ENCODE assay signal across 26 cellular contexts in genomic region chr5:42216904-42217303, GRCh38.
"Had no signal": no experiment of that assay in that cellular context is flagged by ENCODE, and none has a peak within 500 bp of the region (broad histone marks: within the 10 kb centered on the region; RNA-seq: fewer than 3 reads in every experiment).

No MANE protein-coding gene starts in this region.

- H3K9me3 Mint-ChIP-seq: endodermal cell had no signal

- H3K4me1 ChIP-seq: esophagus squamous epithelium, gastrocnemius medialis, heart right ventricle, left lung, lower lobe of right lung had no signal

- H3K36me3 ChIP-seq: esophagus squamous epithelium, gastrocnemius medialis, heart right ventricle, left lung, lower lobe of right lung had no signal

- H3K27me3 ChIP-seq: dorsolateral prefrontal cortex, esophagus squamous epithelium, gastrocnemius medialis, heart right ventricle, left lung had no signal

- ATAC-seq: effector memory CD8-positive, alpha-beta T cell; esophagus mucosa; gastrocnemius medialis; heart right ventricle; left cardiac atrium; left lung; left ventricle myocardium superior; lower lobe of right lung; mucosa of descending colon; naive thymus-derived CD8-positive, alpha-beta T cell had no signal

- H3K4me1 Mint-ChIP-seq: endodermal cell; mesothelial cell of epicardium; naive B cell; naive thymus-derived CD8-positive, alpha-beta T cell had no signal

- H3K36me3 Mint-ChIP-seq: mesothelial cell of epicardium; naive B cell; naive thymus-derived CD8-positive, alpha-beta T cell had no signal

- H3K4me3 Mint-ChIP-seq: effector memory CD8-positive, alpha-beta T cell; endodermal cell; mesothelial cell of epicardium; naive B cell; naive thymus-derived CD8-positive, alpha-beta T cell had no signal

- H3K9me3 ChIP-seq: esophagus squamous epithelium, gastrocnemius medialis, left lung, lower lobe of right lung, mucosa of descending colon had no signal

- H3K27ac ChIP-seq: coronary artery, dorsolateral prefrontal cortex, epithelial cell of prostate, esophagus squamous epithelium, gastrocnemius medialis, heart right ventricle, left lung, lower lobe of right lung had no signal

- H3K4me3 ChIP-seq: coronary artery, dorsolateral prefrontal cortex, esophagus squamous epithelium, gastrocnemius medialis, heart right ventricle, left lung, lower lobe of right lung, mucosa of descending colon had no signal

- DNase-seq: dermis blood vessel endothelial cell; dorsolateral prefrontal cortex; effector CD8-positive, alpha-beta T cell; effector memory CD8-positive, alpha-beta T cell; endodermal cell; erythroblast; esophagus squamous epithelium; foreskin fibroblast; foreskin melanocyte; gastrocnemius medialis; glutamatergic neuron; head of caudate nucleus; heart right ventricle; hippocampal formation; left cardiac atrium; left lung; left ventricle myocardium superior; lower lobe of right lung; mesenchymal stem cell; mucosa of descending colon; naive B cell; naive thymus-derived CD8-positive, alpha-beta T cell had no signal

- H3K27ac Mint-ChIP-seq: effector memory CD8-positive, alpha-beta T cell; endodermal cell; mesothelial cell of epicardium; naive thymus-derived CD8-positive, alpha-beta T cell had no signal

- H3K27me3 Mint-ChIP-seq: effector memory CD8-positive, alpha-beta T cell; naive B cell had no signal
